In the genomic region with DNA sequence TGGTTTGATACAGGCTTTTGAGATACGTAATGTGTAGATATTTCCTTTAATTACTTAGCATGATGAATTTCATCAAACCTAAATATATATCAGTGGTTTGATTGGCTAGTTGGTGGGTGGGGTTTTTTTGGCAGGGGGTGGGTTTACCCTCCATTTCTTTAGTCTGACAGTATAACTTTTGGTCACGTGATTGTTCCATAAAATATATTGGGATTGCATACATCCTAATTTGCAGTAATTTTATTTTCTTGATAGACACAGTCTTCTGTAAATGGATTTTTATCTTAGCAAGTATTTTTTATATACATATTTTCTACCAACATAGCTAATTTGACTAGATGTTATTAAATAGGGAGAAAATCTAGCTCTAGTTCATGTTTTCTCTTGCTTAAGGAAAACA, we compare ENCODE assay signal across 5 cellular contexts.
"Had no signal": no experiment of that assay in that cellular context is flagged by ENCODE, and none has a peak within 500 bp of the region (broad histone marks: within the 10 kb centered on the region; RNA-seq: fewer than 3 reads in every experiment).

No MANE protein-coding gene starts in this region.

- DNase-seq: IMR-90, KBM-7, KG1 had no signal

- H3K27ac ChIP-seq: HL-60 had no signal

- FAIRE-seq: HTR-8/SVneo had no signal
